18 cellular contexts compared by ENCODE assay signal in the genomic region with DNA sequence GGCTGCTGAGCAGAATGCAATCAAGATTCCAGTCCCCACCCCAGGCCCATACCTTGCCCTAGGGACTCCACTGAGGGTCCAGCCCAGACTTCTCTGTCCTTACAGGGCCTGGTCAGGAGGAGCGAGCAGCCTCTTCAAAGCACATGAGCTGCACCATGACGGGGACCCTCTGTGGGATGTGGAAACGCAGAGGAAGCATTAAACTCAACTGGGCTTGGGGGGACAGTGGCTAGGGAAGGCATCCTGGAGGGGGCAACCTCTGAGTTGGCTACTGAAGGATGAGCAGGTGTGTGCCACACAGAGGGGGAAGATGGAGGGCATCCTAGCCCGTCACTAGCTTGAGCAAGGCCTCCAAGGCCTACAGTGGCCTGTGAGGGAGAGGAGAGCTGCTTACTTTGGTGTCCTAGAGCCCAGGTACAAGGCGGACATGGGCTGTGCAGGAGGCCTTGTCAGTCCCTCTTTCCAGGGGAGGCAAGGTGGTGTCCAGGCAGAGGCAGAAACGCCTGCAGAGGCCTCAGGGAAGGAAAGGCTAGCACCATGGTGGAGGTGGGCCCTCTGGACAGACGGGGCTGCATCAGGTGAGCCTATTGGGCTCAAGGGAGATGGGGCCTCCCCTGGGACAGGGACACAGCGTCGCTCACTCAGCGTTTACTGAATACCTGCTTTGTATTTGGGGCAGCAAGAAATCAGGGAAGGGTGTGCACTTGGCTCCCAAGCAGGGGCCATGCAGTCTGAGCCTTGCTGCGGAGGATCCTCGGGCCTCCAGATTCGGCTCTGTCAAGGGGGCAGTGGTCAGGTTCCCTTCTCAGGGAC. TPM values are rescaled to one million over a fixed set of nuclear protein-coding genes. Genes with fewer than 3 reads are reported as not detected.
DNase-seq lines count a peak whose midpoint lies in the region; ATAC-seq and TF ChIP-seq lines count a peak whose summit lies in the region.
"Had no signal": no experiment of that assay in that cellular context is flagged by ENCODE, and none has a peak within 500 bp of the region (broad histone marks: within the 10 kb centered on the region; RNA-seq: fewer than 3 reads in every experiment).

No MANE protein-coding gene starts in this region.

- H3K27ac ChIP-seq in spleen, result peak overlapping the region in 6 of 8 donors; percentile 74 to 86 (median 78)

- ATAC-seq in activated T-cell treated with anti-CD3 and anti-CD28 coated beads, Interleukin-2, amount 50 U/mL, for 72 hours (replicated peaks in 1 of 2), result no peak
- no peak for ATAC-seq in activated T-helper 17 cell treated with anti-CD3 and anti-CD28 coated beads, Interleukin-2, amount 50 U/mL, for 72 hours (replicated peaks)
- peak; percentile 6 for ATAC-seq in left lobe of liver
- ATAC-seq: HCT116 had no signal

- intact Hi-C loops in spleen (cut with DNase I; ENCODE audit: low total_unique reads), result no loop called here

- no peaks in the 10 kb centered on the region for H3K4me1 Mint-ChIP-seq in activated T-cell treated with anti-CD3 and anti-CD28 coated beads, Interleukin-2, amount 50 U/mL, for 72 hours (ENCODE audit: low read depth)
- peaks cover under 1% of the 10 kb centered on the region for H3K4me1 Mint-ChIP-seq in activated T-helper 17 cell treated with anti-CD3 and anti-CD28 coated beads, Interleukin-2, amount 50 U/mL, for 72 hours

- H3K4me1 ChIP-seq in spleen, result peaks cover 3 to 87% (median 27%) of the 10 kb centered on the region in 6 donors

- no peak for TF ChIP-seq POLR2A in spleen (IDR thresholded peaks at IDR 0.05)

- peaks cover 0 to 100% (median 75%) of the 10 kb centered on the region in 6 donors for H3K36me3 ChIP-seq in spleen

- H3K27me3 Mint-ChIP-seq in activated T-cell treated with anti-CD3 and anti-CD28 coated beads, Interleukin-2, amount 50 U/mL, for 72 hours (ENCODE audit: low read depth), result no peaks in the 10 kb centered on the region
- H3K27me3 Mint-ChIP-seq in activated T-helper 17 cell treated with anti-CD3 and anti-CD28 coated beads, Interleukin-2, amount 50 U/mL, for 72 hours, result no peaks in the 10 kb centered on the region

- no peak for DNase-seq in activated T-cell treated with anti-CD3 and anti-CD28 coated beads, Interleukin-2, amount 50 U/mL, for 72 hours
- no peak for DNase-seq in activated T-cell treated with anti-CD3 and anti-CD28 coated beads for 4 hours
- DNase-seq in left lobe of liver (ENCODE audit: low spot score), result no peak
- no peak for DNase-seq in spleen
- no peak for DNase-seq in HCEC 1CT
- no peak for DNase-seq in cortex of kidney (lab: John Stamatoyannopoulos, UW)
- DNase-seq: DMS 273 treated with DMSO at 0.1 percent for 48 hours; GDM1; NCI-H1417; NCI-H2029; NCI-H2171; NCI-H446; NK-92 treated with Interleukin-12 subunit alpha and Interleukin-12 subunit beta, amount 100 ng/mL, for 24 hours; SHP77 treated with DMSO at 0.1 percent for 48 hours had no signal

- TF ChIP-seq CTCF in spleen (IDR thresholded peaks at IDR 0.05 in 8 of 11, conservative IDR thresholded peaks at IDR 0.05 in 3 of 11), result no peak

- H3K27ac Mint-ChIP-seq in activated T-cell treated with anti-CD3 and anti-CD28 coated beads, Interleukin-2, amount 50 U/mL, for 72 hours, result peak overlapping the region; percentile 55
- H3K27ac Mint-ChIP-seq in activated T-helper 17 cell treated with anti-CD3 and anti-CD28 coated beads, Interleukin-2, amount 50 U/mL, for 72 hours, result peak overlapping the region; percentile 2

- no peaks in the 10 kb centered on the region for H3K9me3 Mint-ChIP-seq in activated T-cell treated with anti-CD3 and anti-CD28 coated beads, Interleukin-2, amount 50 U/mL, for 72 hours
- no peaks in the 10 kb centered on the region for H3K9me3 Mint-ChIP-seq in activated T-helper 17 cell treated with anti-CD3 and anti-CD28 coated beads, Interleukin-2, amount 50 U/mL, for 72 hours

- WGBS in spleen, 5 donors, result 91 to 96% (median 96%) methylated on average over 13 of the region's 13 CpGs

- H3K36me3 Mint-ChIP-seq in activated T-cell treated with anti-CD3 and anti-CD28 coated beads, Interleukin-2, amount 50 U/mL, for 72 hours (ENCODE audit: insufficient read depth in 2 of 2), result peaks cover 0 to 2% of the 10 kb centered on the region in 2 donors
- H3K36me3 Mint-ChIP-seq in activated T-helper 17 cell treated with anti-CD3 and anti-CD28 coated beads, Interleukin-2, amount 50 U/mL, for 72 hours (ENCODE audit: low read depth), result peaks cover 20% of the 10 kb centered on the region

- no peaks in the 10 kb centered on the region for H3K9me3 ChIP-seq in spleen

- no peaks in the 10 kb centered on the region for H3K27me3 ChIP-seq in spleen (replicated peaks in 1 of 7)

- H3K4me3 ChIP-seq in spleen, result peak overlapping the region in 3 of 8 donors; percentile 5 to 55 (median 7)

- no peak overlapping the region for H3K4me3 Mint-ChIP-seq in activated T-cell treated with anti-CD3 and anti-CD28 coated beads, Interleukin-2, amount 50 U/mL, for 72 hours
- no peak overlapping the region for H3K4me3 Mint-ChIP-seq in activated T-helper 17 cell treated with anti-CD3 and anti-CD28 coated beads, Interleukin-2, amount 50 U/mL, for 72 hours

RNA-seq across cellular contexts. Expression of gene TTC38, which starts 14.3 kb away (rescaled TPM):
- 10 to 100 TPM; 10.1 to 16.5 TPM for total RNA-seq in activated T-cell treated with anti-CD3 and anti-CD28 coated beads, Interleukin-2, amount 50 U/mL, for 72 hours
- 10 to 100 TPM; 13.8 to 18.0 TPM for total RNA-seq in activated T-helper 17 cell treated with anti-CD3 and anti-CD28 coated beads, Interleukin-2, amount 50 U/mL, for 72 hours
- total RNA-seq in left lobe of liver, result 189 TPM
- 10 to 100 TPM; 32.5 to 51.9 (median 34.7) TPM for total RNA-seq in spleen
- 10 to 100 TPM; 13.8 to 21.4 (median 15.2) TPM for polyA plus RNA-seq in spleen

RNA-seq across cellular contexts. Expression of gene GTSE1, which starts 14.6 kb away (rescaled TPM):
- total RNA-seq in activated T-cell treated with anti-CD3 and anti-CD28 coated beads, Interleukin-2, amount 50 U/mL, for 72 hours, result 10 to 100 TPM; 54.2 to 60.5 TPM
- 10 to 100 TPM; 36.9 to 62.1 TPM for total RNA-seq in activated T-helper 17 cell treated with anti-CD3 and anti-CD28 coated beads, Interleukin-2, amount 50 U/mL, for 72 hours
- total RNA-seq in left lobe of liver (0.63 TPM), spleen (1 to 10 TPM; 1.3 to 5.2 (median 3.2) TPM)
- polyA plus RNA-seq in spleen, result 1 to 10 TPM; 1.3 to 4.9 (median 2.8) TPM

RNA-seq across cellular contexts. Expression of gene PKDREJ, which starts 18.9 kb away (rescaled TPM):
- not detected for total RNA-seq in activated T-cell treated with anti-CD3 and anti-CD28 coated beads, Interleukin-2, amount 50 U/mL, for 72 hours
- not detected for total RNA-seq in activated T-helper 17 cell treated with anti-CD3 and anti-CD28 coated beads, Interleukin-2, amount 50 U/mL, for 72 hours
- total RNA-seq in left lobe of liver (0.05 TPM), spleen (under 1 TPM in 1 of 7 donors, not detected in 6; 0.06 TPM)
- polyA plus RNA-seq in spleen, result under 1 TPM in 2 of 3 donors, not detected in 1; 0.02 TPM
- total RNA-seq: HT1080, OCI-LY7 had no signal

RNA-seq across cellular contexts. Expression of gene CDPF1, which starts 32.0 kb away (rescaled TPM):
- 10 to 100 TPM; 13.1 to 14.9 TPM for total RNA-seq in activated T-cell treated with anti-CD3 and anti-CD28 coated beads, Interleukin-2, amount 50 U/mL, for 72 hours
- 1 to 10 TPM; 5.6 to 7.8 TPM for total RNA-seq in activated T-helper 17 cell treated with anti-CD3 and anti-CD28 coated beads, Interleukin-2, amount 50 U/mL, for 72 hours
- total RNA-seq in left lobe of liver (5.1 TPM), spleen (10 to 100 TPM in 2 of 7 donors, 1 to 10 TPM in 5; 7.7 to 12.7 (median 8.8) TPM)
- 10 to 100 TPM; 16.3 to 19.6 (median 18.4) TPM for polyA plus RNA-seq in spleen

RNA-seq across cellular contexts. Expression of gene TRMU, which starts 53.4 kb away (rescaled TPM):
- total RNA-seq in activated T-cell treated with anti-CD3 and anti-CD28 coated beads, Interleukin-2, amount 50 U/mL, for 72 hours, result 10 to 100 TPM; 65.3 to 69.7 TPM
- total RNA-seq in activated T-helper 17 cell treated with anti-CD3 and anti-CD28 coated beads, Interleukin-2, amount 50 U/mL, for 72 hours, result 10 to 100 TPM; 92.0 to 92.2 TPM
- 23.6 TPM for total RNA-seq in left lobe of liver
- 10 to 100 TPM; 43.1 to 59.6 (median 49.8) TPM for total RNA-seq in spleen
- 10 to 100 TPM; 23.7 to 32.4 (median 25.0) TPM for polyA plus RNA-seq in spleen

Comparison
In these comparisons a context has a peak if more than half of its experiments do, and no peak if none do; other contexts are left out.
1. RNA of gene GTSE1, which starts 14.6 kb away (total RNA-seq): 36.9 to 62.1 TPM in activated T-helper 17 cell treated with anti-CD3 and anti-CD28 coated beads, Interleukin-2, amount 50 U/mL, for 72 hours and 54.2 to 60.5 TPM in activated T-cell treated with anti-CD3 and anti-CD28 coated beads, Interleukin-2, amount 50 U/mL, for 72 hours; 1.3 to 5.2 TPM in spleen and 0.63 TPM in left lobe of liver (single experiment); every median in the first group is over 4 times any median in the second.